Comparison of ENCODE assay signal across 21 cellular contexts in the genomic region with DNA sequence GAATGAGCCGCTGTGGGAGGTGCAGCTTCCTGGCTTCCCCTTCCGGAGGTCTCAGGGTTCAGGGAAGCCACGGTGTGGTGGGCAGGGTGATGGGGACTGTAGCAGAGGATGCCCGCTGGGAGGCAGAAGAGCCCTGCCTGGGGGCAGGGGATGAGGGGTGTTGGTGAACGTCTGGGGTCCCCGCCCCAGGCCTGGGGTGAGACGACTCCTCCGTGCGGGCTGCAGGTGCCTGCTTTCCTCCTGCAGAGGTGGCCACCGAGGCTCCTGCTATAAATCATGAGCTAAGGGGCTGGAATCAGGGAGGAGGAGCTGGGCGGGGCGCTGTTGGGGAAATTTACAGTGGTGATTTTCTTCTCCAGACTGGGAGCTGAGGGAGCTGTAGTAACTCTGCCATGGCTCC.
A peak's percentile ranks its signal among the peaks of the same experiment; 100 is the strongest.
DNase-seq lines count a peak whose midpoint lies in the region; ATAC-seq, FAIRE-seq and TF ChIP-seq lines count a peak whose summit lies in the region.
"Had no signal": no experiment of that assay in that cellular context is flagged by ENCODE, and none has a peak within 500 bp of the region (broad histone marks: within the 10 kb centered on the region; RNA-seq: fewer than 3 reads in every experiment).

No MANE protein-coding gene starts in this region.

- no peaks in the 10 kb centered on the region for H3K36me3 ChIP-seq in GM06990 (ENCODE audit: control insufficient read depth, insufficient read depth, low read length)
- no peaks in the 10 kb centered on the region for H3K36me3 ChIP-seq in kidney (ENCODE audit: control insufficient read depth in 1 of 2, insufficient read depth in 2 of 2, low read length in 2 of 2)
- no peaks in the 10 kb centered on the region for H3K36me3 ChIP-seq in mesenchymal stem cell (ENCODE audit: control insufficient read depth in 1 of 2, insufficient read depth in 2 of 2, low read depth in 1 of 2, low read length in 2 of 2)
- H3K36me3 ChIP-seq: esophagus squamous epithelium, heart right ventricle had no signal

- intact Hi-C loops in kidney (cut with DNase I): no loop called here

- no peaks in the 10 kb centered on the region for H3K9me3 Mint-ChIP-seq in HFFc6
- H3K9me3 Mint-ChIP-seq: activated CD4-positive, alpha-beta T cell treated with anti-CD3 and anti-CD28 coated beads, Interleukin-2, amount 10 ng/mL, durations not matched to agents 7 days and 5 days; activated naive CD4-positive, alpha-beta T cell treated with anti-CD3 and anti-CD28 coated beads, Interleukin-2, amount 50 U/mL, for 24 hours; brain; stimulated activated naive B cell treated with anti-CD40 and anti-IgM and Interleukin-4, amounts not matched to agents 10 μg/mL and 1 μg/mL and 100 μg/mL, for 72 hours had no signal

- H3K4ac ChIP-seq in mesenchymal stem cell (ENCODE audit: low read depth in 1 of 2, low read length in 2 of 2): no peak overlapping the region

- no peak overlapping the region for H3K4me3 Mint-ChIP-seq in HFFc6
- H3K4me3 Mint-ChIP-seq: activated CD4-positive, alpha-beta T cell treated with anti-CD3 and anti-CD28 coated beads, Interleukin-2, amount 10 ng/mL, durations not matched to agents 7 days and 5 days; activated naive CD4-positive, alpha-beta T cell treated with anti-CD3 and anti-CD28 coated beads, Interleukin-2, amount 50 U/mL, for 24 hours; brain; stimulated activated naive B cell treated with anti-CD40 and anti-IgM and Interleukin-4, amounts not matched to agents 10 μg/mL and 1 μg/mL and 100 μg/mL, for 72 hours had no signal

- FAIRE-seq in kidney (lab: Jason Lieb, UNC): no peak

- no peaks in the 10 kb centered on the region for H3K79me1 ChIP-seq in mesenchymal stem cell (replicated peaks; ENCODE audit: low read length, poor library complexity, severe bottlenecking)

- no peak for DNase-seq in GM06990 (ENCODE audit: extremely low read depth, insufficient read length)
- no peak for DNase-seq in HFFc6
- no peak for DNase-seq in astrocyte of the spinal cord (ENCODE audit: low read depth, low spot score)
- DNase-seq in kidney: no peak
- no peak for DNase-seq in activated CD4-positive, alpha-beta T cell treated with anti-CD3 and anti-CD28 coated beads for 4 hours
- DNase-seq in NCI-H345 treated with DMSO at 0.1 percent for 48 hours (lab: John Stamatoyannopoulos, UW; ENCODE audit: unreplicated experiment): no peak
- DNase-seq in mesenchymal stem cell: no peak
- DNase-seq: activated CD4-positive, alpha-beta T cell treated with anti-CD3 and anti-CD28 coated beads, Interleukin-2, amount 10 ng/mL, durations not matched to agents 7 days and 5 days; activated T-cell treated with anti-CD3 and anti-CD28 coated beads, Interleukin-2, amount 50 U/mL, for 1 hour; dorsolateral prefrontal cortex; esophagus squamous epithelium; heart right ventricle; Kasumi-1; NCI-H510A treated with DMSO at 0.1 percent for 48 hours; stimulated activated naive B cell treated with anti-CD40 and anti-IgM and Interleukin-4, amounts not matched to agents 10 μg/mL and 1 μg/mL and 100 μg/mL, for 72 hours; T1000; trophoblast cell had no signal

- no peak overlapping the region for H2BK120ac ChIP-seq in mesenchymal stem cell (ENCODE audit: low read depth, low read length)

- TF ChIP-seq CTCF in GM06990 (IDR thresholded peaks at IDR 0.05; ENCODE audit: insufficient read depth, low read length, poor library complexity, severe bottlenecking) (peak; percentile 1), HFFc6 (IDR thresholded peaks at IDR 0.05) (peak; percentile 35), astrocyte of the spinal cord (IDR thresholded peaks at IDR 0.05; ENCODE audit: low read depth, low read length) (peak; percentile 8), kidney (IDR thresholded peaks at IDR 0.05; ENCODE audit: borderline replicate concordance, extremely low read depth, insufficient read depth) (peak; percentile 27)

- peaks cover 36% of the 10 kb centered on the region for H3K27me3 Mint-ChIP-seq in HFFc6 (ENCODE audit: insufficient read depth)

- no peak overlapping the region for H2AFZ ChIP-seq in mesenchymal stem cell (ENCODE audit: low read depth, low read length)

- no peak overlapping the region for H3K4me2 ChIP-seq in mesenchymal stem cell (ENCODE audit: low read length, poor library complexity, severe bottlenecking)

- H3K9ac ChIP-seq in kidney (ENCODE audit: low read length in 2 of 2): no peak overlapping the region
- H3K9ac ChIP-seq in mesenchymal stem cell (ENCODE audit: low read length): no peak overlapping the region

- H3K18ac ChIP-seq in mesenchymal stem cell (ENCODE audit: low read depth in 1 of 2, low read length in 2 of 2): no peak overlapping the region

- no peak overlapping the region for H4K8ac ChIP-seq in mesenchymal stem cell (ENCODE audit: low read length)

- H3K23ac ChIP-seq in mesenchymal stem cell (ENCODE audit: low read length in 2 of 2): no peak overlapping the region

- 77% methylated on average over 12 of the region's 12 CpGs for WGBS in mesenchymal stem cell

- in situ Hi-C loops in astrocyte of the spinal cord (cut with HindIII; ENCODE audit: low sequenced_read_pairs): no loop called here

- no peak overlapping the region for H2BK12ac ChIP-seq in mesenchymal stem cell (ENCODE audit: low read length in 2 of 2)

- H2BK5ac ChIP-seq in mesenchymal stem cell (ENCODE audit: low read depth, low read length, poor library complexity, severe bottlenecking): no peak overlapping the region

- no peak overlapping the region for H2BK15ac ChIP-seq in mesenchymal stem cell (ENCODE audit: low read depth, poor library complexity, severe bottlenecking)

- H3K27ac ChIP-seq in kidney (ENCODE audit: low read depth in 2 of 2, low read length in 2 of 2): no peak overlapping the region
- no peak overlapping the region for H3K27ac ChIP-seq in mesenchymal stem cell (ENCODE audit: low read length, poor library complexity, severe bottlenecking)
- H3K27ac ChIP-seq: dorsolateral prefrontal cortex, esophagus squamous epithelium, heart right ventricle had no signal

- H4K91ac ChIP-seq in mesenchymal stem cell (ENCODE audit: low read length): no peak overlapping the region

- H3K4me1 ChIP-seq in kidney (ENCODE audit: control insufficient read depth in 1 of 2, insufficient read depth in 1 of 2, low read depth in 1 of 2, low read length in 2 of 2): no peaks in the 10 kb centered on the region
- H3K4me1 ChIP-seq in mesenchymal stem cell (ENCODE audit: control insufficient read depth, insufficient read depth, low read depth, low read length): no peaks in the 10 kb centered on the region
- H3K4me1 ChIP-seq: esophagus squamous epithelium had no signal

- no peak overlapping the region for H3K4me3 ChIP-seq in GM06990 (replicated peaks; ENCODE audit: low read depth, low read length)
- no peak overlapping the region for H3K4me3 ChIP-seq in astrocyte of the spinal cord (ENCODE audit: low read depth, low read length)
- H3K4me3 ChIP-seq in kidney (ENCODE audit: low read length in 2 of 2): no peak overlapping the region
- H3K4me3 ChIP-seq in mesenchymal stem cell (ENCODE audit: insufficient read depth in 1 of 2, low read depth in 1 of 2, low read length in 2 of 2): no peak overlapping the region
- H3K4me3 ChIP-seq: dorsolateral prefrontal cortex, esophagus squamous epithelium, heart right ventricle had no signal

- H3K36me3 Mint-ChIP-seq in HFFc6 (ENCODE audit: low read depth): no peaks in the 10 kb centered on the region
- H3K36me3 Mint-ChIP-seq: activated naive CD4-positive, alpha-beta T cell treated with anti-CD3 and anti-CD28 coated beads, Interleukin-2, amount 50 U/mL, for 24 hours; brain; stimulated activated naive B cell treated with anti-CD40 and anti-IgM and Interleukin-4, amounts not matched to agents 10 μg/mL and 1 μg/mL and 100 μg/mL, for 72 hours had no signal

- no peak for ATAC-seq in HG03196 (IDR thresholded peaks at IDR 0.05; ENCODE audit: unreplicated experiment)
- ATAC-seq: heart right ventricle; left colon; stimulated activated naive B cell treated with anti-CD40 and anti-IgM and Interleukin-4, amounts not matched to agents 10 μg/mL and 1 μg/mL and 100 μg/mL, for 72 hours had no signal

- no peak overlapping the region for H2AK5ac ChIP-seq in mesenchymal stem cell (ENCODE audit: low read length, severe bottlenecking)

- no peaks in the 10 kb centered on the region for H3K9me3 ChIP-seq in kidney (ENCODE audit: control insufficient read depth in 1 of 2, low read length in 2 of 2)
- no peaks in the 10 kb centered on the region for H3K9me3 ChIP-seq in mesenchymal stem cell (ENCODE audit: control insufficient read depth, low read length)
- H3K9me3 ChIP-seq: esophagus squamous epithelium, heart right ventricle had no signal

- H3K27ac Mint-ChIP-seq in HFFc6: no peak overlapping the region
- H3K27ac Mint-ChIP-seq: activated CD4-positive, alpha-beta T cell treated with anti-CD3 and anti-CD28 coated beads, Interleukin-2, amount 10 ng/mL, durations not matched to agents 7 days and 5 days; activated naive CD4-positive, alpha-beta T cell treated with anti-CD3 and anti-CD28 coated beads, Interleukin-2, amount 50 U/mL, for 24 hours; brain; stimulated activated naive B cell treated with anti-CD40 and anti-IgM and Interleukin-4, amounts not matched to agents 10 μg/mL and 1 μg/mL and 100 μg/mL, for 72 hours had no signal

- no peaks in the 10 kb centered on the region; the same call in 1 of the 2 replicates for H3K27me3 ChIP-seq in GM06990 (replicated peaks; ENCODE audit: control insufficient read depth, insufficient read depth, low read length)
- peaks cover 57 to 76% of the 10 kb centered on the region in 2 experiments for H3K27me3 ChIP-seq in mesenchymal stem cell (ENCODE audit: control insufficient read depth in 1 of 2, insufficient read depth in 1 of 2, low read length in 2 of 2)

- no peaks in the 10 kb centered on the region; the same call in 1 of the 2 replicates for H3K4me1 Mint-ChIP-seq in HFFc6 (ENCODE audit: low read depth)

- H3K14ac ChIP-seq in mesenchymal stem cell (ENCODE audit: low read length in 2 of 2): no peak overlapping the region
